Comparison of ENCODE assay signal across 35 cellular contexts in genomic region chr10:103100620-103101019, GRCh38.
"Had no signal": no experiment of that assay in that cellular context is flagged by ENCODE, and none has a peak within 500 bp of the region (broad histone marks: within the 10 kb centered on the region; RNA-seq: fewer than 3 reads in every experiment).

No MANE protein-coding gene starts in this region.

- DNase-seq: activated CD4-positive, alpha-beta memory T cell treated with anti-CD3 and anti-CD28 coated beads for 36 hours; activated CD4-positive, alpha-beta T cell treated with anti-CD3 and anti-CD28 coated beads for 36 hours; activated CD4-positive, alpha-beta T cell treated with anti-CD3 and anti-CD28 coated beads, Interleukin-2, amount 10 ng/mL, durations not matched to agents 24 days and 14 days; activated CD4-positive, CD25-positive, alpha-beta regulatory T cell; activated CD4-positive, CD25-positive, alpha-beta regulatory T cell treated with anti-CD3 and anti-CD28 coated beads, Interleukin-2, amount 50 U/mL, for 72 hours; activated CD8-positive, alpha-beta memory T cell treated with anti-CD3 and anti-CD28 coated beads, Interleukin-2, amount 10 ng/mL, durations not matched to agents 7 days and 5 days; activated CD8-positive, alpha-beta memory T cell treated with anti-CD3 and anti-CD28 coated beads, Interleukin-2, amount 50 U/mL, for 4 hours; activated CD8-positive, alpha-beta T cell treated with anti-CD3 and anti-CD28 coated beads, Interleukin-2, amount 10 ng/mL, durations not matched to agents 7 days and 5 days; activated effector memory CD4-positive, alpha-beta T cell treated with anti-CD3 and anti-CD28 coated beads, Interleukin-2, amount 50 U/mL, for 16 hours; activated naive CD4-positive, alpha-beta T cell treated with anti-CD3 and anti-CD28 coated beads for 36 hours; activated naive CD8-positive, alpha-beta T cell treated with anti-CD3 and anti-CD28 coated beads for 36 hours; activated naive CD8-positive, alpha-beta T cell treated with anti-CD3 and anti-CD28 coated beads, Interleukin-2, amount 50 U/mL, for 24 hours; activated T-cell treated with anti-CD3 and anti-CD28 coated beads, Interleukin-2, amount 50 U/mL, for 1 hour; activated T-cell treated with anti-CD3 and anti-CD28 coated beads, Interleukin-2, amount 50 U/mL, for 48 hours; adrenal gland; amygdala; aorta; body of pancreas; central memory CD4-positive, alpha-beta T cell; cerebellar nuclear complex; colonic mucosa; effector CD8-positive, alpha-beta T cell; erythroblast; foreskin keratinocyte; heart right ventricle; T-helper 1 cell; T-helper 17 cell; T1000; WERI-Rb-1 had no signal

- H3K27me3 Mint-ChIP-seq: activated CD4-positive, alpha-beta memory T cell treated with anti-CD3 and anti-CD28 coated beads for 36 hours; activated CD4-positive, alpha-beta T cell treated with anti-CD3 and anti-CD28 coated beads for 36 hours; activated CD4-positive, alpha-beta T cell treated with anti-CD3 and anti-CD28 coated beads, Interleukin-2, amount 10 ng/mL, durations not matched to agents 24 days and 14 days; activated CD8-positive, alpha-beta memory T cell treated with anti-CD3 and anti-CD28 coated beads, Interleukin-2, amount 10 ng/mL, durations not matched to agents 7 days and 5 days; activated naive CD4-positive, alpha-beta T cell treated with anti-CD3 and anti-CD28 coated beads, Interleukin-2, amount 50 U/mL, for 24 hours; activated naive CD8-positive, alpha-beta T cell treated with anti-CD3 and anti-CD28 coated beads for 36 hours; activated naive CD8-positive, alpha-beta T cell treated with anti-CD3 and anti-CD28 coated beads, Interleukin-2, amount 50 U/mL, for 24 hours; T-helper 17 cell had no signal

- H3K36me3 ChIP-seq: colonic mucosa had no signal

- H3K27me3 ChIP-seq: adrenal gland, body of pancreas, colonic mucosa, esophagus muscularis mucosa, foreskin keratinocyte, gastroesophageal sphincter, heart right ventricle had no signal

- H3K4me3 ChIP-seq: adrenal gland, body of pancreas, colonic mucosa, esophagus muscularis mucosa, gastroesophageal sphincter, heart right ventricle had no signal

- ATAC-seq: activated CD4-positive, alpha-beta T cell treated with anti-CD3 and anti-CD28 coated beads for 36 hours; activated CD8-positive, alpha-beta memory T cell treated with anti-CD3 and anti-CD28 coated beads, Interleukin-2, amount 10 ng/mL, durations not matched to agents 7 days and 5 days; activated CD8-positive, alpha-beta T cell treated with anti-CD3 and anti-CD28 coated beads, Interleukin-2, amount 10 ng/mL, durations not matched to agents 7 days and 5 days; activated naive CD8-positive, alpha-beta T cell treated with anti-CD3 and anti-CD28 coated beads, Interleukin-2, amount 50 U/mL, for 24 hours; body of pancreas; foreskin keratinocyte; gastroesophageal sphincter; heart right ventricle; T-helper 17 cell had no signal

- H3K27ac Mint-ChIP-seq: activated CD4-positive, alpha-beta memory T cell treated with anti-CD3 and anti-CD28 coated beads for 36 hours; activated CD4-positive, alpha-beta T cell treated with anti-CD3 and anti-CD28 coated beads for 36 hours; activated CD4-positive, alpha-beta T cell treated with anti-CD3 and anti-CD28 coated beads, Interleukin-2, amount 10 ng/mL, durations not matched to agents 24 days and 14 days; activated CD8-positive, alpha-beta memory T cell treated with anti-CD3 and anti-CD28 coated beads, Interleukin-2, amount 10 ng/mL, durations not matched to agents 7 days and 5 days; activated CD8-positive, alpha-beta T cell treated with anti-CD3 and anti-CD28 coated beads, Interleukin-2, amount 10 ng/mL, durations not matched to agents 7 days and 5 days; activated naive CD4-positive, alpha-beta T cell treated with anti-CD3 and anti-CD28 coated beads for 36 hours; activated naive CD4-positive, alpha-beta T cell treated with anti-CD3 and anti-CD28 coated beads, Interleukin-2, amount 50 U/mL, for 24 hours; activated naive CD8-positive, alpha-beta T cell treated with anti-CD3 and anti-CD28 coated beads for 36 hours; activated naive CD8-positive, alpha-beta T cell treated with anti-CD3 and anti-CD28 coated beads, Interleukin-2, amount 50 U/mL, for 24 hours; activated T-helper 1 cell treated with anti-CD3 and anti-CD28 coated beads, Interleukin-12 subunit alpha, Interleukin-12 subunit beta, Interleukin-2, Interleukin-4 antibody, amounts not matched to agents 30 ng/mL and 10 ng/mL and 1 ng/mL, durations not matched to agents 14 hours and 24 hours and 36 hours; activated T-helper 2 cell treated with anti-CD3 and anti-CD28 coated beads, Interferon-gamma antibody, Interleukin-2, Interleukin-4, amounts not matched to agents 10 μg/mL and 5 μg/mL and 100 μg/mL, durations not matched to agents 14 hours and 24 hours and 36 hours; T-helper 17 cell; T-helper 2 cell treated with Interferon-gamma antibody and Interleukin-4, amounts not matched to agents 5 μg/mL and 100 μg/mL, for 36 hours had no signal

- H3K9me3 Mint-ChIP-seq: activated CD4-positive, alpha-beta memory T cell treated with anti-CD3 and anti-CD28 coated beads for 36 hours; activated CD4-positive, alpha-beta T cell treated with anti-CD3 and anti-CD28 coated beads, Interleukin-2, amount 10 ng/mL, durations not matched to agents 24 days and 14 days; activated naive CD4-positive, alpha-beta T cell treated with anti-CD3 and anti-CD28 coated beads for 36 hours; activated naive CD4-positive, alpha-beta T cell treated with anti-CD3 and anti-CD28 coated beads, Interleukin-2, amount 50 U/mL, for 24 hours; activated naive CD8-positive, alpha-beta T cell treated with anti-CD3 and anti-CD28 coated beads for 36 hours; activated naive CD8-positive, alpha-beta T cell treated with anti-CD3 and anti-CD28 coated beads, Interleukin-2, amount 50 U/mL, for 24 hours; activated T-helper 1 cell treated with anti-CD3 and anti-CD28 coated beads, Interleukin-12 subunit alpha, Interleukin-12 subunit beta, Interleukin-2, Interleukin-4 antibody, amounts not matched to agents 30 ng/mL and 10 ng/mL and 1 ng/mL, durations not matched to agents 14 hours and 24 hours and 36 hours; activated T-helper 2 cell treated with anti-CD3 and anti-CD28 coated beads, Interferon-gamma antibody, Interleukin-2, Interleukin-4, amounts not matched to agents 10 μg/mL and 5 μg/mL and 100 μg/mL, durations not matched to agents 14 hours and 24 hours and 36 hours; T-helper 2 cell treated with Interferon-gamma antibody and Interleukin-4, amounts not matched to agents 5 μg/mL and 100 μg/mL, for 36 hours had no signal

- H3K4me3 Mint-ChIP-seq: activated CD4-positive, alpha-beta memory T cell treated with anti-CD3 and anti-CD28 coated beads for 36 hours; activated CD4-positive, alpha-beta T cell treated with anti-CD3 and anti-CD28 coated beads for 36 hours; activated CD4-positive, alpha-beta T cell treated with anti-CD3 and anti-CD28 coated beads, Interleukin-2, amount 10 ng/mL, durations not matched to agents 24 days and 14 days; activated CD8-positive, alpha-beta memory T cell treated with anti-CD3 and anti-CD28 coated beads, Interleukin-2, amount 10 ng/mL, durations not matched to agents 7 days and 5 days; activated CD8-positive, alpha-beta T cell treated with anti-CD3 and anti-CD28 coated beads, Interleukin-2, amount 10 ng/mL, durations not matched to agents 7 days and 5 days; activated naive CD4-positive, alpha-beta T cell treated with anti-CD3 and anti-CD28 coated beads for 36 hours; activated naive CD4-positive, alpha-beta T cell treated with anti-CD3 and anti-CD28 coated beads, Interleukin-2, amount 50 U/mL, for 24 hours; activated naive CD8-positive, alpha-beta T cell treated with anti-CD3 and anti-CD28 coated beads for 36 hours; activated naive CD8-positive, alpha-beta T cell treated with anti-CD3 and anti-CD28 coated beads, Interleukin-2, amount 50 U/mL, for 24 hours; activated T-helper 1 cell treated with anti-CD3 and anti-CD28 coated beads, Interleukin-12 subunit alpha, Interleukin-12 subunit beta, Interleukin-2, Interleukin-4 antibody, amounts not matched to agents 30 ng/mL and 10 ng/mL and 1 ng/mL, durations not matched to agents 14 hours and 24 hours and 36 hours; T-helper 17 cell; T-helper 2 cell treated with Interferon-gamma antibody and Interleukin-4, amounts not matched to agents 5 μg/mL and 100 μg/mL, for 36 hours had no signal

- H3K27ac ChIP-seq: adrenal gland, body of pancreas, colonic mucosa, esophagus muscularis mucosa, foreskin keratinocyte, gastroesophageal sphincter, WERI-Rb-1 had no signal

- H3K4me1 ChIP-seq: body of pancreas, colonic mucosa, foreskin keratinocyte had no signal

- H3K9me3 ChIP-seq: adrenal gland, body of pancreas, colonic mucosa, esophagus muscularis mucosa, gastroesophageal sphincter, heart right ventricle had no signal
